In the genomic region with DNA sequence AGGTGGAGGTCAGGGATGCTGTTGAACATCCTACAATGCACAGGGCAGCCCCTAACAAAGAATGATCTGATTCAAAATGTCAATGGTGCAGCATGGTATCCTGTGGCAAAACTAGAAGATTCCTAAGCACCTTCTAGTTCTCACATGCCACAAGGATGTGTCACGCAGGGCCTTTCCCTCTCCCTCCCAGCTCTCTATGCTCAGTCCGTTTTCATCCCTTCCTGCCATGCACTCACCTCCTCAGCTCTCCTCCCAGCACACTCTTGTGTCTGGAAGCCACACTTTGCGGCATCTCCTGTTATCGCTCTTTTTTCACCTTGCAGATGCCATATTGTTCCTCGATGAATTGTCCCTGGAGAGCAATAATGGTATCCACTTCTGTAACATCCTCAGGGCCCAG, we compare ENCODE assay signal across 16 cellular contexts.
DNase-seq lines count a peak whose midpoint lies in the region; ATAC-seq and TF ChIP-seq lines count a peak whose summit lies in the region.
"Had no signal": no experiment of that assay in that cellular context is flagged by ENCODE, and none has a peak within 500 bp of the region (broad histone marks: within the 10 kb centered on the region; RNA-seq: fewer than 3 reads in every experiment).

No MANE protein-coding gene starts in this region.

- no peaks in the 10 kb centered on the region for H3K36me3 Mint-ChIP-seq in WTC11
- H3K36me3 Mint-ChIP-seq: natural killer cell treated with Interleukin-12 subunit alpha and Interleukin-12 subunit beta and Interleukin-15 and Interleukin-18, amount 100 ng/mL, for 72 hours had no signal

- DNase-seq in AG20443 (ENCODE audit: low spot score): peak; percentile 40
- DNase-seq in HT1080 (ENCODE audit: low read depth): peak; percentile 68
- no peak for DNase-seq in WTC11 (ENCODE audit: low spot score)
- peak; percentile 47 for DNase-seq in kidney glomerular epithelial cell (lab: John Stamatoyannopoulos, UW)
- DNase-seq in COR-L47 (lab: John Stamatoyannopoulos, UW): no peak
- DNase-seq in stimulated activated naive CD4-positive, alpha-beta T cell (lab: John Stamatoyannopoulos, UW): no peak
- no peak for DNase-seq in cerebellar cortex (ENCODE audit: low spot score)
- DNase-seq: central memory CD4-positive, alpha-beta T cell; effector CD8-positive, alpha-beta T cell; heart right ventricle; NCI-H146; NCI-H510A; stimulated activated CD4-positive, alpha-beta T cell treated with anti-CD3 and anti-CD28 coated beads, Interleukin-2, amount 100 ng/mL, for 48 hours had no signal

- H3K4me3 Mint-ChIP-seq in WTC11: no peak overlapping the region
- H3K4me3 Mint-ChIP-seq: memory B cell; natural killer cell treated with Interleukin-12 subunit alpha and Interleukin-12 subunit beta and Interleukin-15 and Interleukin-18, amount 100 ng/mL, for 72 hours had no signal

- CTCF ChIA-PET in WTC11 (lab: Charles Lee): interaction anchor here (7.3 kb wide), 1 partner anchor 175 kb away, joined by 97 read pairs; no protein-coding TSS in a partner anchor

- POLR2A ChIA-PET in WTC11 (lab: Charles Lee): no interaction called here

- H3K27me3 Mint-ChIP-seq in WTC11 (ENCODE audit: low read depth): no peaks in the 10 kb centered on the region; the same call in 1 of the 2 replicates

- H3K9me3 Mint-ChIP-seq in WTC11: no peaks in the 10 kb centered on the region
- H3K9me3 Mint-ChIP-seq: natural killer cell treated with Interleukin-12 subunit alpha and Interleukin-12 subunit beta and Interleukin-15 and Interleukin-18, amount 100 ng/mL, for 72 hours had no signal

- ATAC-seq in WTC11 (no peak), GM19395 (IDR thresholded peaks at IDR 0.05; ENCODE audit: unreplicated experiment) (no peak)
- ATAC-seq: heart right ventricle; natural killer cell treated with Interleukin-12 subunit alpha and Interleukin-12 subunit beta and Interleukin-15 and Interleukin-18, amount 100 ng/mL, for 72 hours had no signal

- H3K4me1 Mint-ChIP-seq in WTC11: peaks cover 22% of the 10 kb centered on the region

- H3K27ac Mint-ChIP-seq in WTC11: peak overlapping the region; percentile 43
- H3K27ac Mint-ChIP-seq: memory B cell; natural killer cell treated with Interleukin-12 subunit alpha and Interleukin-12 subunit beta and Interleukin-15 and Interleukin-18, amount 100 ng/mL, for 72 hours had no signal

- no peak for TF ChIP-seq CTCF in WTC11 (IDR thresholded peaks at IDR 0.05)

TF ChIP-seq in WTC11, 78 proteins besides CTCF, POLR2A, EP300 and RAD21:
- TF ChIP-seq, protein P1, sequence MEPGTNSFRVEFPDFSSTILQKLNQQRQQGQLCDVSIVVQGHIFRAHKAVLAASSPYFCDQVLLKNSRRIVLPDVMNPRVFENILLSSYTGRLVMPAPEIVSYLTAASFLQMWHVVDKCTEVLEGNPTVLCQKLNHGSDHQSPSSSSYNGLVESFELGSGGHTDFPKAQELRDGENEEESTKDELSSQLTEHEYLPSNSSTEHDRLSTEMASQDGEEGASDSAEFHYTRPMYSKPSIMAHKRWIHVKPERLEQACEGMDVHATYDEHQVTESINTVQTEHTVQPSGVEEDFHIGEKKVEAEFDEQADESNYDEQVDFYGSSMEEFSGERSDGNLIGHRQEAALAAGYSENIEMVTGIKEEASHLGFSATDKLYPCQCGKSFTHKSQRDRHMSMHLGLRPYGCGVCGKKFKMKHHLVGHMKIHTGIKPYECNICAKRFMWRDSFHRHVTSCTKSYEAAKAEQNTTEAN (CRISPR knock-in tag; IDR thresholded peaks at IDR 0.05): no peak
- TF ChIP-seq ZNF138 (CRISPR knock-in tag; conservative IDR thresholded peaks at IDR 0.05) (no peak), JUN (CRISPR knock-in tag; IDR thresholded peaks at IDR 0.05) (no peak)

Comparison
In these comparisons a context has a peak if more than half of its experiments do, and no peak if none do; other contexts are left out.
1. DNase-seq: peak in AG20443 (single experiment), HT1080 (single experiment) and kidney glomerular epithelial cell (single experiment); none in WTC11 (single experiment), COR-L47 (single experiment), stimulated activated naive CD4-positive, alpha-beta T cell (0 of 6) and cerebellar cortex (single experiment).